ENCODE assay signal across 1 cellular context in genomic region chr17:46191332-46192210, GRCh38.
TF ChIP-seq lines count a peak whose summit lies in the region.

No MANE protein-coding gene starts in this region.

TF ChIP-seq in K562, 482 proteins besides CTCF, POLR2A, EP300 and RAD21 (continued from another document and continues in another):
- TF ChIP-seq GTF3C2 (IDR thresholded peaks at IDR 0.05; ENCODE audit: borderline replicate concordance, extremely low read depth, insufficient read length) = no peak
- TF ChIP-seq ATF1 (CRISPR knock-in tag; IDR thresholded peaks at IDR 0.05) = no peak
- TF ChIP-seq ATF1 (tag; IDR thresholded peaks at IDR 0.05) = 0 out of 2 replicates have a peak, but pooled peaks have one; percentile 16
- no peak for TF ChIP-seq MCM2 (IDR thresholded peaks at IDR 0.05; ENCODE audit: low read depth)
- TF ChIP-seq RNF2 (IDR thresholded peaks at IDR 0.05) = no peak
- no peak for TF ChIP-seq THRB (CRISPR knock-in tag; conservative IDR thresholded peaks at IDR 0.05)
- TF ChIP-seq GATAD2A (IDR thresholded peaks at IDR 0.05) = no peak
- no peak for TF ChIP-seq CUX1 (CRISPR knock-in tag; IDR thresholded peaks at IDR 0.05)
- no peak for TF ChIP-seq ZNF584 (CRISPR knock-in tag; IDR thresholded peaks at IDR 0.05; ENCODE audit: low read depth)
- TF ChIP-seq ZNF740 (CRISPR knock-in tag; IDR thresholded peaks at IDR 0.05) = 0 out of 2 replicates have a peak, but pooled peaks have one; percentile 43
- TF ChIP-seq ZNF740 (tag; IDR thresholded peaks at IDR 0.05) = peak in 1 of 2 experiments; percentile 78; a peak in 2 of 4 replicates
- TF ChIP-seq ZNF717 (CRISPR knock-in tag; IDR thresholded peaks at IDR 0.05) = no peak
- TF ChIP-seq JUND (IDR thresholded peaks at IDR 0.05; ENCODE audit: borderline replicate concordance, low read depth, low read length) = no peak
- no peak; the same call in 2 of the 3 replicates for TF ChIP-seq JUND (tag; IDR thresholded peaks at IDR 0.05; ENCODE audit: borderline replicate concordance, low read depth, low read length)
- peak; percentile 23; the same call in 1 of the 2 replicates for TF ChIP-seq ZSCAN29 (IDR thresholded peaks at IDR 0.05)
- no peak for TF ChIP-seq NFYB (IDR thresholded peaks at IDR 0.05; ENCODE audit: extremely low read depth, insufficient read length)
- no peak for TF ChIP-seq ZNF224 (CRISPR knock-in tag; IDR thresholded peaks at IDR 0.05)
- no peak for TF ChIP-seq PML (IDR thresholded peaks at IDR 0.05; ENCODE audit: low read length)
- no peak for TF ChIP-seq SAFB (IDR thresholded peaks at IDR 0.05; ENCODE audit: borderline replicate concordance, low read depth, low read length)
- no peak for TF ChIP-seq CBX1 (IDR thresholded peaks at IDR 0.05; ENCODE audit: low read depth)
- TF ChIP-seq ESRRB (CRISPR knock-in tag; IDR thresholded peaks at IDR 0.05; ENCODE audit: borderline replicate concordance) = no peak
- TF ChIP-seq ID3 (CRISPR knock-in tag; IDR thresholded peaks at IDR 0.05) = no peak
- no peak for TF ChIP-seq ID3 (tag; IDR thresholded peaks at IDR 0.05)
- no peak for TF ChIP-seq MEF2D (tag; conservative IDR thresholded peaks at IDR 0.05; ENCODE audit: low read depth)
- no peak for TF ChIP-seq POU5F1 (IDR thresholded peaks at IDR 0.05; ENCODE audit: borderline replicate concordance, low read depth, low read length, partially characterized antibody)
- 0 out of 2 replicates have a peak, but pooled peaks have one; percentile 50 for TF ChIP-seq GATAD2B (IDR thresholded peaks at IDR 0.05; ENCODE audit: borderline replicate concordance)
- no peak for TF ChIP-seq ZNF699 (CRISPR knock-in tag; IDR thresholded peaks at IDR 0.05; ENCODE audit: insufficient replicate concordance)
- TF ChIP-seq ARID1B (IDR thresholded peaks at IDR 0.05) = peak; percentile 36; the same call in 1 of the 2 replicates
- TF ChIP-seq FOXK1 (CRISPR knock-in tag; IDR thresholded peaks at IDR 0.05; ENCODE audit: borderline replicate concordance) = peak; percentile 75
- TF ChIP-seq MBD1 (CRISPR knock-in tag; IDR thresholded peaks at IDR 0.05) = no peak
- TF ChIP-seq YY1 (IDR thresholded peaks at IDR 0.05; ENCODE audit: borderline replicate concordance in 1 of 3, control insufficient read depth in 1 of 3, extremely low read depth in 1 of 3, insufficient read depth in 3 of 3, insufficient read length in 1 of 3, insufficient replicate concordance in 2 of 3, low read depth in 1 of 3, low read length in 2 of 3) = peak in 1 of 3 experiments; percentile 84
- no peak; the same call in 1 of the 2 replicates for TF ChIP-seq ESRRA (IDR thresholded peaks at IDR 0.05; ENCODE audit: borderline replicate concordance, low read depth)
- TF ChIP-seq FOXP4 (CRISPR knock-in tag; IDR thresholded peaks at IDR 0.05; ENCODE audit: borderline replicate concordance) = no peak
- peak; percentile 8; the same call in 1 of the 2 replicates for TF ChIP-seq ARID4B (CRISPR knock-in tag; IDR thresholded peaks at IDR 0.05)
- no peak for TF ChIP-seq MAFF (IDR thresholded peaks at IDR 0.05; ENCODE audit: low read length)
- peak; percentile 96 for TF ChIP-seq CEBPB (tag; IDR thresholded peaks at IDR 0.05)
- TF ChIP-seq NR0B1 (IDR thresholded peaks at IDR 0.05; ENCODE audit: partially characterized antibody) = no peak
- TF ChIP-seq U2AF2 (optimal IDR thresholded peaks at IDR 0.05; ENCODE audit: low read depth, low read length) = no peak
- TF ChIP-seq RB1 (IDR thresholded peaks at IDR 0.05; ENCODE audit: low read depth) = peak; percentile 77
- TF ChIP-seq ZNF324 (CRISPR knock-in tag; IDR thresholded peaks at IDR 0.05) = no peak
- TF ChIP-seq CBX3 (IDR thresholded peaks at IDR 0.05; ENCODE audit: borderline replicate concordance in 1 of 2, low read length in 2 of 2) = no peak
